In genomic region chr9:112299514-112299913, GRCh38 we compare ENCODE assay signal across 1 cellular context.
TF ChIP-seq lines count a peak whose summit lies in the region.

No MANE protein-coding gene starts in this region.

TF ChIP-seq in HepG2, 621 proteins besides CTCF, POLR2A, EP300 and RAD21 (continued from another document):
- TF ChIP-seq ZNF281 (CRISPR knock-in tag; IDR thresholded peaks at IDR 0.05; ENCODE audit: borderline replicate concordance), result peak; percentile 57; the same call in 1 of the 2 replicates
- 0 out of 2 replicates have a peak, but pooled peaks have one; percentile 34 for TF ChIP-seq ZNF644 (CRISPR knock-in tag; IDR thresholded peaks at IDR 0.05; ENCODE audit: low read depth)
- TF ChIP-seq ZNF800 (CRISPR knock-in tag; IDR thresholded peaks at IDR 0.05), result no peak
TF ChIP-seq in HepG2: peak in this region for 4.
